Comparison of ENCODE assay signal across 9 cellular contexts in genomic region chr2:156339110-156339847, GRCh38. TPM values are rescaled to one million over a fixed set of nuclear protein-coding genes. Genes with fewer than 3 reads are reported as not detected.
A peak's percentile ranks its signal among the peaks of the same experiment; 100 is the strongest.
DNase-seq lines count a peak whose midpoint lies in the region; ATAC-seq, FAIRE-seq and TF ChIP-seq lines count a peak whose summit lies in the region.
"Had no signal": no experiment of that assay in that cellular context is flagged by ENCODE, and none has a peak within 500 bp of the region (broad histone marks: within the 10 kb centered on the region; RNA-seq: fewer than 3 reads in every experiment).

No MANE protein-coding gene starts in this region.

- H3K27me3 ChIP-seq in CD4-positive, CD25-positive, alpha-beta regulatory T cell (ENCODE audit: control insufficient read depth, insufficient read depth, low read length), result no peaks in the 10 kb centered on the region
- H3K27me3 ChIP-seq in lower lobe of right lung (ENCODE audit: low read depth) (no peaks in the 10 kb centered on the region), smooth muscle cell (ENCODE audit: low read depth) (no peaks in the 10 kb centered on the region), pancreas (no peaks in the 10 kb centered on the region)

- CTCF ChIA-PET in activated CD4-positive, alpha-beta memory T cell treated with anti-CD3 and anti-CD28 coated beads for 36 hours (lab: Charles Lee), result no interaction called here

- no peak overlapping the region for H2AFZ ChIP-seq in smooth muscle cell (ENCODE audit: low read depth)

- H3K79me2 ChIP-seq in smooth muscle cell (ENCODE audit: low read depth), result no peaks in the 10 kb centered on the region

- DNase-seq in CD4-positive, CD25-positive, alpha-beta regulatory T cell, result no peak
- DNase-seq in GM18507 (ENCODE audit: extremely low spot score, insufficient read length, low read depth), result no peak
- no peak for DNase-seq in activated CD4-positive, alpha-beta memory T cell treated with anti-CD3 and anti-CD28 coated beads for 36 hours
- DNase-seq in lower lobe of right lung, result no peak
- DNase-seq in AG20443 (ENCODE audit: low spot score), result no peak
- DNase-seq in activated CD8-positive, alpha-beta memory T cell treated with anti-CD3 and anti-CD28 coated beads for 24 hours, result no peak
- no peak for DNase-seq in smooth muscle cell (lab: John Stamatoyannopoulos, UW; ENCODE audit: unreplicated experiment)
- DNase-seq in pancreas, result no peak

- 90% methylated on average over 5 of the region's 5 CpGs for WGBS in smooth muscle cell (ENCODE audit: low lambda C conversion rate)
- 32 to 44% methylated on average over 5 of the region's 5 CpGs for WGBS in pancreas, 2 donors

- peaks cover 47% of the 10 kb centered on the region for H3K4me1 ChIP-seq in CD4-positive, CD25-positive, alpha-beta regulatory T cell (ENCODE audit: control insufficient read depth, insufficient read depth, low read length, poor library complexity, severe bottlenecking)
- H3K4me1 ChIP-seq in lower lobe of right lung (peaks cover 51% of the 10 kb centered on the region), smooth muscle cell (ENCODE audit: low read depth) (peaks cover 10% of the 10 kb centered on the region), pancreas (peaks cover 10 to 45% (median 30%) of the 10 kb centered on the region in 3 donors)

- no peak for ATAC-seq in CD4-positive, CD25-positive, alpha-beta regulatory T cell (ENCODE audit: low read depth in 2 of 2)
- no peak for ATAC-seq in lower lobe of right lung
- no peak for ATAC-seq in pancreas
- ATAC-seq: Panc1 had no signal

- H3K27ac ChIP-seq in CD4-positive, CD25-positive, alpha-beta regulatory T cell (ENCODE audit: insufficient read depth, low read length, poor library complexity, severe bottlenecking), result peak overlapping the region; percentile 100
- peak overlapping the region; percentile 44 for H3K27ac ChIP-seq in lower lobe of right lung
- H3K27ac ChIP-seq in smooth muscle cell (ENCODE audit: low read depth), result no peak overlapping the region
- H3K27ac ChIP-seq in pancreas, result peak overlapping the region in 2 of 4 donors; percentile 99 to 100

- POLR2A ChIA-PET in activated CD4-positive, alpha-beta memory T cell treated with anti-CD3 and anti-CD28 coated beads for 36 hours (lab: Charles Lee), result no interaction called here

- peak overlapping the region; percentile 60 to 96 (median 62) for H3K27ac Mint-ChIP-seq in CD4-positive, CD25-positive, alpha-beta regulatory T cell
- peak overlapping the region; percentile 99 for H3K27ac Mint-ChIP-seq in activated CD4-positive, alpha-beta memory T cell treated with anti-CD3 and anti-CD28 coated beads for 36 hours

- no peaks in the 10 kb centered on the region for H3K9me3 ChIP-seq in CD4-positive, CD25-positive, alpha-beta regulatory T cell (ENCODE audit: control insufficient read depth in 2 of 2, low read length in 2 of 2)
- no peaks in the 10 kb centered on the region for H3K9me3 ChIP-seq in lower lobe of right lung
- H3K9me3 ChIP-seq in smooth muscle cell (replicated peaks; ENCODE audit: low read depth), result no peaks in the 10 kb centered on the region
- H3K9me3 ChIP-seq in pancreas, result no peaks in the 10 kb centered on the region

- no peaks in the 10 kb centered on the region for H3K36me3 ChIP-seq in CD4-positive, CD25-positive, alpha-beta regulatory T cell (ENCODE audit: control insufficient read depth, insufficient read depth, low read length)
- H3K36me3 ChIP-seq in lower lobe of right lung (no peaks in the 10 kb centered on the region), smooth muscle cell (ENCODE audit: low read depth) (no peaks in the 10 kb centered on the region), pancreas (no peaks in the 10 kb centered on the region)

- H3K9me3 Mint-ChIP-seq in CD4-positive, CD25-positive, alpha-beta regulatory T cell, result peaks cover 0 to 7% (median 0%) of the 10 kb centered on the region in 7 donors
- H3K9me3 Mint-ChIP-seq in activated CD4-positive, alpha-beta memory T cell treated with anti-CD3 and anti-CD28 coated beads for 36 hours, result no peaks in the 10 kb centered on the region

- intact Hi-C loops in activated CD4-positive, alpha-beta memory T cell treated with anti-CD3 and anti-CD28 coated beads for 36 hours (cut with micrococcal nuclease), result no loop called here
- intact Hi-C loops in lower lobe of right lung (cut with DNase I), result no loop called here
- intact Hi-C loops in pancreas (cut with DNase I), result no loop called here

- peak; percentile 38 for FAIRE-seq in GM18507 (lab: Jason Lieb, UNC)
- FAIRE-seq in pancreas (lab: Jason Lieb, UNC), result no peak

- H3F3A ChIP-seq in smooth muscle cell (ENCODE audit: low read depth), result peaks cover 24% of the 10 kb centered on the region

- no peak overlapping the region for H3K4me2 ChIP-seq in smooth muscle cell

- H3K4me3 ChIP-seq in CD4-positive, CD25-positive, alpha-beta regulatory T cell (ENCODE audit: low read depth, low read length), result peak overlapping the region; percentile 98
- H3K4me3 ChIP-seq in lower lobe of right lung (no peak overlapping the region), smooth muscle cell (no peak overlapping the region), pancreas (no peak overlapping the region)

- no peak for TF ChIP-seq CTCF in lower lobe of right lung (IDR thresholded peaks at IDR 0.05)
- no peak for TF ChIP-seq CTCF in smooth muscle cell (IDR thresholded peaks at IDR 0.05; ENCODE audit: borderline replicate concordance, insufficient read depth, poor library complexity, severe bottlenecking)
- TF ChIP-seq CTCF in pancreas (IDR thresholded peaks at IDR 0.05), result no peak

- H4K20me1 ChIP-seq in smooth muscle cell (ENCODE audit: low read depth), result no peaks in the 10 kb centered on the region

- H3K4me3 Mint-ChIP-seq in CD4-positive, CD25-positive, alpha-beta regulatory T cell, result peak overlapping the region in 3 of 4 donors; percentile 52 to 99 (median 97)
- peak overlapping the region; percentile 36 for H3K4me3 Mint-ChIP-seq in activated CD4-positive, alpha-beta memory T cell treated with anti-CD3 and anti-CD28 coated beads for 36 hours

- peaks cover 3% of the 10 kb centered on the region for H3K27me3 Mint-ChIP-seq in CD4-positive, CD25-positive, alpha-beta regulatory T cell
- no peaks in the 10 kb centered on the region for H3K27me3 Mint-ChIP-seq in activated CD4-positive, alpha-beta memory T cell treated with anti-CD3 and anti-CD28 coated beads for 36 hours

- H3K9ac ChIP-seq in smooth muscle cell (ENCODE audit: low read depth), result no peak overlapping the region

- H3K4me1 Mint-ChIP-seq in CD4-positive, CD25-positive, alpha-beta regulatory T cell, result peaks cover 37 to 55% (median 46%) of the 10 kb centered on the region in 4 donors
- H3K4me1 Mint-ChIP-seq in activated CD4-positive, alpha-beta memory T cell treated with anti-CD3 and anti-CD28 coated beads for 36 hours (ENCODE audit: low read depth), result peaks cover 51% of the 10 kb centered on the region

- no peaks in the 10 kb centered on the region for H3K36me3 Mint-ChIP-seq in CD4-positive, CD25-positive, alpha-beta regulatory T cell
- H3K36me3 Mint-ChIP-seq in activated CD4-positive, alpha-beta memory T cell treated with anti-CD3 and anti-CD28 coated beads for 36 hours, result no peaks in the 10 kb centered on the region

RNA-seq across cellular contexts. Expression of gene NR4A2, which starts 6.8 kb away (rescaled TPM):
- total RNA-seq in CD4-positive, CD25-positive, alpha-beta regulatory T cell, result 398 TPM
- 10 to 100 TPM; 11.4 to 22.6 (median 13.4) TPM for polyA plus RNA-seq in CD4-positive, CD25-positive, alpha-beta regulatory T cell
- 10 to 100 TPM in 1 of 2 experiments, 1 to 10 TPM in 1; 9.3 to 10.0 TPM for total RNA-seq in activated CD4-positive, alpha-beta memory T cell treated with anti-CD3 and anti-CD28 coated beads for 36 hours
- 4.0 TPM for total RNA-seq in lower lobe of right lung
- total RNA-seq in smooth muscle cell, result 6.7 and 12.3 TPM in 2 replicates
- polyA plus RNA-seq in smooth muscle cell, result 14.1 and 14.5 TPM in 2 replicates
- 10 to 100 TPM in 1 of 6 donors, 1 to 10 TPM in 5; 1.3 to 18.0 (median 3.2) TPM for total RNA-seq in pancreas
- 1 to 10 TPM; 4.1 to 4.8 TPM for polyA plus RNA-seq in pancreas

Comparison
In these comparisons a context has a peak if more than half of its experiments do, and no peak if none do; other contexts are left out.
1. RNA of gene NR4A2, which starts 6.8 kb away (total RNA-seq): 398 TPM in CD4-positive, CD25-positive, alpha-beta regulatory T cell (single experiment); 9.3 to 10.0 TPM in activated CD4-positive, alpha-beta memory T cell treated with anti-CD3 and anti-CD28 coated beads for 36 hours, 6.7 to 12.3 TPM in smooth muscle cell, 4.0 TPM in lower lobe of right lung (single experiment) and 1.3 to 18.0 TPM in pancreas; every median in the first group is over 10 times any median in the second.